Comparison of ENCODE assay signal across 9 cellular contexts in genomic region chr16:20546278-20546853, GRCh38. TPM values are rescaled to one million over a fixed set of nuclear protein-coding genes. Genes with fewer than 3 reads are reported as not detected.
"Had no signal": no experiment of that assay in that cellular context is flagged by ENCODE, and none has a peak within 500 bp of the region (broad histone marks: within the 10 kb centered on the region; RNA-seq: fewer than 3 reads in every experiment).

No MANE protein-coding gene starts in this region.

RNA-seq across cellular contexts. Expression of gene ACSM2B, which starts 29.8 kb away (rescaled TPM):
- total RNA-seq: LHCN-M2, MCF 10A, NCI-H460, OCI-LY7, PC-9, Right ventricle myocardium inferior, RPMI7951, SJCRH30, SK-MEL-5 had no signal
